1 cellular context compared by ENCODE assay signal in genomic region chr1:233790662-233791371, GRCh38.
TF ChIP-seq lines count a peak whose summit lies in the region.

No MANE protein-coding gene starts in this region.

TF ChIP-seq in HEK293, 187 proteins besides CTCF, POLR2A, EP300 and RAD21 (continued from another document):
- no peak for TF ChIP-seq ATF2 (tag by site-specific recombination; IDR thresholded peaks at IDR 0.05; ENCODE audit: low read depth)
- TF ChIP-seq KLF1 (tag by site-specific recombination; IDR thresholded peaks at IDR 0.05) = no peak
- no peak for TF ChIP-seq ZNF645 (tag by site-specific recombination; IDR thresholded peaks at IDR 0.05)
- no peak for TF ChIP-seq ZNF639 (tag by site-specific recombination; IDR thresholded peaks at IDR 0.05)
- TF ChIP-seq ZNF658 (tag by site-specific recombination; IDR thresholded peaks at IDR 0.05) = no peak
- TF ChIP-seq ZNF629 (tag by site-specific recombination; IDR thresholded peaks at IDR 0.05) = no peak
- no peak for TF ChIP-seq PRDM6 (tag by site-specific recombination; IDR thresholded peaks at IDR 0.05)
- TF ChIP-seq ZNF324 (tag by site-specific recombination; IDR thresholded peaks at IDR 0.05) = no peak
- TF ChIP-seq ZNF768 (tag by site-specific recombination; IDR thresholded peaks at IDR 0.05) = no peak
- peak; percentile 25; the same call in 1 of the 2 replicates for TF ChIP-seq ZNF501 (tag by site-specific recombination; IDR thresholded peaks at IDR 0.05)
- TF ChIP-seq ZNF114 (tag by site-specific recombination; IDR thresholded peaks at IDR 0.05) = no peak
- TF ChIP-seq SETDB1 (IDR thresholded peaks at IDR 0.05; ENCODE audit: insufficient read length, low read length) = no peak
- TF ChIP-seq ZNF391 (tag by site-specific recombination; IDR thresholded peaks at IDR 0.05; ENCODE audit: borderline replicate concordance, low read depth) = 0 out of 2 replicates have a peak, but pooled peaks have one; percentile 48
- no peak for TF ChIP-seq ZNF223 (tag by site-specific recombination; IDR thresholded peaks at IDR 0.05)
- TF ChIP-seq ZNF23 (tag by site-specific recombination; IDR thresholded peaks at IDR 0.05; ENCODE audit: borderline replicate concordance) = no peak
- no peak for TF ChIP-seq MYNN (tag by site-specific recombination; IDR thresholded peaks at IDR 0.05; ENCODE audit: borderline replicate concordance)
- no peak for TF ChIP-seq ZNF148 (tag by site-specific recombination; IDR thresholded peaks at IDR 0.05; ENCODE audit: borderline replicate concordance)
- no peak for TF ChIP-seq ZNF621 (tag by site-specific recombination; IDR thresholded peaks at IDR 0.05)
- no peak for TF ChIP-seq ZNF677 (tag by site-specific recombination; IDR thresholded peaks at IDR 0.05)
- TF ChIP-seq ZNF521 (tag by site-specific recombination; IDR thresholded peaks at IDR 0.05) = no peak
- TF ChIP-seq ZBTB7A (tag by site-specific recombination; IDR thresholded peaks at IDR 0.05; ENCODE audit: low read depth) = no peak
- TF ChIP-seq ZSCAN30 (tag by site-specific recombination; IDR thresholded peaks at IDR 0.05) = 0 out of 2 replicates have a peak, but pooled peaks have one; percentile 61
- peak; percentile 53; the same call in 1 of the 2 replicates for TF ChIP-seq ZNF692 (tag by site-specific recombination; IDR thresholded peaks at IDR 0.05)
- TF ChIP-seq SCRT2 (tag by site-specific recombination; IDR thresholded peaks at IDR 0.05) = no peak
- no peak for TF ChIP-seq ZBTB6 (tag by site-specific recombination; IDR thresholded peaks at IDR 0.05)
- TF ChIP-seq ZBTB48 (tag by site-specific recombination; IDR thresholded peaks at IDR 0.05) = no peak
- no peak for TF ChIP-seq ZNF18 (tag by site-specific recombination; IDR thresholded peaks at IDR 0.05)
- TF ChIP-seq ZNF26 (tag by site-specific recombination; IDR thresholded peaks at IDR 0.05) = no peak
- no peak; the same call in 1 of the 2 replicates for TF ChIP-seq ZNF600 (tag by site-specific recombination; IDR thresholded peaks at IDR 0.05)
- no peak for TF ChIP-seq ZSCAN16 (tag by site-specific recombination; IDR thresholded peaks at IDR 0.05)
- TF ChIP-seq ZNF518A (tag by site-specific recombination; conservative IDR thresholded peaks at IDR 0.05; ENCODE audit: low read depth) = no peak; the same call in 1 of the 2 replicates
- TF ChIP-seq ZNF169 (tag by site-specific recombination; IDR thresholded peaks at IDR 0.05) = no peak
- no peak for TF ChIP-seq ZBTB21 (tag by site-specific recombination; IDR thresholded peaks at IDR 0.05)
- no peak for TF ChIP-seq ZBTB44 (tag by site-specific recombination; IDR thresholded peaks at IDR 0.05)
